ENCODE assay signal across 8 cellular contexts in the genomic region with DNA sequence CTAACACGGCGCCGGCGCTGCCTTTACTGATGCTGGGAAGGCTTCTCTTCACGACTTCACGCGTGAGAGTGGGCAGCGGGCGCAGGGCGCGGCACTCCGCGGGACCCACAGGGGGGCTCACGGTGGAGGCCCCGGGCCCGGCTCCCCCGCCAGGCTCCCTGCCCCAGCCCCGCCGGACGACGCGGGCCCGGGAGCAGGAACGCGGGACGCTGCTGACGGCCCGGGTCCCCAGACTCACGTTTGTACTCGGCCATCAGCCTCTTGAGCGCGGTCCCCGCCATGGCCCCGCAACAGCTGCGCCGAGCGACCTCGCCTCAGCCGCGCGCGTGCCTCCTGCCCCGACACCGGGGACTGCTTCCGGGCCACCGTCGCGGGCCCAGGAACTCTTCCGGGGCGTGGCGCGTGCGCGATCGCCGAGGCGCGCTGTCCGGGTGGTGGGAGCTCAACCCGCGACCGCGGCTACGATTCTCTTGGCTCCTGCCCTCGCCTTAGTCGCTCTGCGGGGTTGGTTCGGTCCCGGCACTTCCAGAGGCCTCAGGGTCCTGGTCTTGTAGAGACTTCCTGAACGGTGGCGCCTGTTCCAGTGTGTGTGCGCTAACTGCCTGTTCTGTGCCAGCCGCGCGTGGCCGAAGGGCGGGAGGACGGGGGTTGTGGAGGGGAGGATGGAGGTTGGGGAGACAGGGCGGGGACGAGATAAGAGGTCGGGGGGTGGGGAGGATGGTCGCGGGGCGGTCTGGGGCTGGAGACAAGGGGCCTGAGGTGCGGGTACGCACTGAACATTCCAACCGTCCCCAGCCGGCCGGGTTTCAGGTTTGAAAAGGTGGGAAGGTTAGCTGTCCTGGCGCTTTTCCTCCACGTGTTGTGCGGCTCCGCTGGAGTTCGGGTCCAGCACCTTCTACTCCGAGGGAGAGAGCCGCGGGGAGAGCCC. TPM values are rescaled to one million over a fixed set of nuclear protein-coding genes. Genes with fewer than 3 reads are reported as not detected.
A peak's percentile ranks its signal among the peaks of the same experiment; 100 is the strongest.
DNase-seq lines count a peak whose midpoint lies in the region; ATAC-seq and TF ChIP-seq lines count a peak whose summit lies in the region.

A gene with protein sequence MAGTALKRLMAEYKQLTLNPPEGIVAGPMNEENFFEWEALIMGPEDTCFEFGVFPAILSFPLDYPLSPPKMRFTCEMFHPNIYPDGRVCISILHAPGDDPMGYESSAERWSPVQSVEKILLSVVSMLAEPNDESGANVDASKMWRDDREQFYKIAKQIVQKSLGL (minus strand): TSS at position 353 of the 928 bp plus-strand sequence. CDS start 72 bp downstream, at position 281.

- peak; percentile 13 for TF ChIP-seq EP300 in neural cell (conservative IDR thresholded peaks at IDR 0.05; ENCODE audit: poor library complexity, severe bottlenecking)

- H3K9me3 ChIP-seq in neural cell (ENCODE audit: low read length): no peaks in the 10 kb centered on the region

- no peaks in the 10 kb centered on the region for H4K20me1 ChIP-seq in neural cell (ENCODE audit: insufficient read depth)

- no peaks in the 10 kb centered on the region for H3K27me3 ChIP-seq in neural cell (ENCODE audit: insufficient read depth, low read depth, low read length)

- peak within 1 kb of the TSS; percentile 74 for H2AFZ ChIP-seq in neural cell (ENCODE audit: low read depth, low read length)

- peak within 1 kb of the TSS; percentile 58 for H3K27ac ChIP-seq in neural cell (ENCODE audit: low read length)

- H3F3A ChIP-seq in neural cell (ENCODE audit: insufficient read depth, low read length, poor library complexity, severe bottlenecking): no peaks in the 10 kb centered on the region

- no peak for TF ChIP-seq RAD21 in neural cell (conservative IDR thresholded peaks at IDR 0.05)

- ATAC-seq in GM21786 (IDR thresholded peaks at IDR 0.05; ENCODE audit: unreplicated experiment): peak; percentile 74
- ATAC-seq in stimulated activated naive CD8-positive, alpha-beta T cell treated with anti-CD3 and anti-CD28 coated beads, Interleukin-15, amount 100 ng/mL, for 72 hours: peak; percentile 97

- H3K9ac ChIP-seq in neural cell (ENCODE audit: low read length): peak within 1 kb of the TSS; percentile 77

- no peak for TF ChIP-seq CTCF in LNCaP clone FGC (IDR thresholded peaks at IDR 0.05; ENCODE audit: control insufficient read depth, extremely low read depth, insufficient read depth)
- TF ChIP-seq CTCF in fibroblast of the aortic adventitia (IDR thresholded peaks at IDR 0.05; ENCODE audit: insufficient read depth, low read length): no peak
- TF ChIP-seq CTCF in neural cell (IDR thresholded peaks at IDR 0.05; ENCODE audit: poor library complexity, severe bottlenecking): no peak

- H3K27ac Mint-ChIP-seq in stimulated activated naive CD8-positive, alpha-beta T cell treated with anti-CD3 and anti-CD28 coated beads, Interleukin-15, amount 100 ng/mL, for 72 hours: peak within 1 kb of the TSS; percentile 92 to 95

- peak within 1 kb of the TSS; percentile 85 to 97 for H3K4me3 Mint-ChIP-seq in stimulated activated naive CD8-positive, alpha-beta T cell treated with anti-CD3 and anti-CD28 coated beads, Interleukin-15, amount 100 ng/mL, for 72 hours

- H3K4me3 ChIP-seq in LNCaP clone FGC (ENCODE audit: low read depth, low read length): peak within 1 kb of the TSS; percentile 92
- peak within 1 kb of the TSS; percentile 86 for H3K4me3 ChIP-seq in fibroblast of the aortic adventitia (ENCODE audit: low read depth, low read length)
- peak within 1 kb of the TSS; percentile 87 for H3K4me3 ChIP-seq in neural cell (ENCODE audit: low read length)

- peak within 1 kb of the TSS; percentile 87 for H3K4me2 ChIP-seq in neural cell (ENCODE audit: low read length)

- H3K79me2 ChIP-seq in neural cell (replicated peaks; ENCODE audit: insufficient read depth, low read length): peaks cover 32% of the 10 kb centered on the region

- DNase-seq in DMS53 (lab: John Stamatoyannopoulos, UW) (peak; percentile 86), LNCaP clone FGC (ENCODE audit: low read depth) (no peak), SHP77 (lab: John Stamatoyannopoulos, UW) (peak; percentile 60 to 76), fibroblast of the aortic adventitia (ENCODE audit: low read depth) (peak; percentile 68)
- peak; percentile 96 for DNase-seq in activated effector memory CD4-positive, alpha-beta T cell treated with anti-CD3 and anti-CD28 coated beads, Interleukin-2, amount 50 U/mL, for 16 hours
- peak; percentile 89 to 90 for DNase-seq in stimulated activated naive CD8-positive, alpha-beta T cell treated with anti-CD3 and anti-CD28 coated beads, Interleukin-15, amount 100 ng/mL, for 72 hours

- H3K4me1 Mint-ChIP-seq in stimulated activated naive CD8-positive, alpha-beta T cell treated with anti-CD3 and anti-CD28 coated beads, Interleukin-15, amount 100 ng/mL, for 72 hours: peaks cover 61% of the 10 kb centered on the region

- H3K9me3 Mint-ChIP-seq in stimulated activated naive CD8-positive, alpha-beta T cell treated with anti-CD3 and anti-CD28 coated beads, Interleukin-15, amount 100 ng/mL, for 72 hours: no peaks in the 10 kb centered on the region

- no peaks in the 10 kb centered on the region for H3K9me2 ChIP-seq in neural cell (ENCODE audit: insufficient read depth, low read length)

- H3K36me3 ChIP-seq in neural cell (ENCODE audit: insufficient read depth, low read length): peaks cover 6% of the 10 kb centered on the region

- no peaks in the 10 kb centered on the region for H3K27me3 Mint-ChIP-seq in stimulated activated naive CD8-positive, alpha-beta T cell treated with anti-CD3 and anti-CD28 coated beads, Interleukin-15, amount 100 ng/mL, for 72 hours

TF ChIP-seq in neural cell, 6 proteins besides CTCF, POLR2A, EP300 and RAD21:
- no peak for TF ChIP-seq TAF1 (IDR thresholded peaks at IDR 0.05; ENCODE audit: low read depth)
- TF ChIP-seq EZH2 (IDR thresholded peaks at IDR 0.05; ENCODE audit: borderline replicate concordance, insufficient read depth, low read length, poor library complexity, severe bottlenecking): no peak
- TF ChIP-seq REST (IDR thresholded peaks at IDR 0.05; ENCODE audit: borderline replicate concordance): no peak
- TF ChIP-seq SMC3 (conservative IDR thresholded peaks at IDR 0.05; ENCODE audit: poor library complexity): peak; percentile 22
- peak; percentile 92 for TF ChIP-seq POLR2AphosphoS5 (IDR thresholded peaks at IDR 0.05)
- peak; percentile 99 for TF ChIP-seq MXI1 (conservative IDR thresholded peaks at IDR 0.05; ENCODE audit: poor library complexity, severe bottlenecking)

RNA-seq across cellular contexts. Expression of the gene that starts here (rescaled TPM):
- total RNA-seq in fibroblast of the aortic adventitia (ENCODE audit: low replicate concordance): 64.2 and 96.3 TPM in 2 replicates
- 116 and 127 TPM in 2 replicates for polyA plus RNA-seq in neural cell
- polyA minus RNA-seq in neural cell: 87.6 and 96.4 TPM in 2 replicates
